ENCODE assay signal across 34 cellular contexts in the genomic region with DNA sequence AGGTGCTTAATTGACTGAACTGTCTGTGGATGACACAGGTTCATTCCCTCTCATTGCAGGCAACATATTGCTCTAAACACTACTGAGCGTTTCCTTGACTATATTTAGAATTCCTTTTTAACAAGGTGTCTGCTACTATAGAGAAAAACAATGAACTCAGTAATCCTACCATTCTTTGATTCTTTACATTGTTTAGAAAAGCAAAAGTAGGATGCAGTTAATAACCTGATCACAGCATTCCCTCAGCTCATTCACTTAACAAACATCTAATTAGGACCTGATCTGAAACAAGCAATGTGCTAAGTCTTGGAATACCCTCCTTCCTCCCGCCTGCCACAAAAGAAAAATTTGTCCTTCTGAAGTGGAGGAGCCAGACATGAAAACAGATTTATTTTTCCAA.
DNase-seq lines count a peak whose midpoint lies in the region; ATAC-seq and TF ChIP-seq lines count a peak whose summit lies in the region.
"Had no signal": no experiment of that assay in that cellular context is flagged by ENCODE, and none has a peak within 500 bp of the region (broad histone marks: within the 10 kb centered on the region; RNA-seq: fewer than 3 reads in every experiment).

No MANE protein-coding gene starts in this region.

- no peak overlapping the region for H3K9ac ChIP-seq in endodermal cell (ENCODE audit: extremely low read depth, low read length, poor library complexity, severe bottlenecking)
- no peak overlapping the region for H3K9ac ChIP-seq in neural progenitor cell
- H3K9ac ChIP-seq in neuronal stem cell (ENCODE audit: low read depth, low read length, poor library complexity), result no peak overlapping the region
- H3K9ac ChIP-seq: BLaER1; BLaER1 treated with 17β-estradiol and CSF1 and Interleukin-3, amounts not matched to agents 10 nM and 100 nM had no signal

- H3K79me2 ChIP-seq in neural progenitor cell (ENCODE audit: low read depth), result no peaks in the 10 kb centered on the region

- H2AK5ac ChIP-seq in neuronal stem cell (ENCODE audit: low read depth, low read length), result no peak overlapping the region

- H2BK5ac ChIP-seq in neuronal stem cell (ENCODE audit: low read length), result no peak overlapping the region

- peaks cover 5% of the 10 kb centered on the region for H3K4me1 ChIP-seq in endodermal cell (ENCODE audit: control insufficient read depth, insufficient read depth, low read length)
- peaks cover 19% of the 10 kb centered on the region for H3K4me1 ChIP-seq in neural progenitor cell
- H3K4me1 ChIP-seq in neuronal stem cell (ENCODE audit: control insufficient read depth in 2 of 2, insufficient read depth in 1 of 2, low read depth in 1 of 2, low read length in 2 of 2), result no peaks in the 10 kb centered on the region
- H3K4me1 ChIP-seq: A549; BE2C; BLaER1; BLaER1 treated with 17β-estradiol and CSF1 and Interleukin-3, amounts not matched to agents 10 nM and 100 nM; Caco-2 had no signal

- H3K27me3 ChIP-seq in endodermal cell (ENCODE audit: control insufficient read depth, insufficient read depth, low read length, poor library complexity, severe bottlenecking) (no peaks in the 10 kb centered on the region), neural progenitor cell (no peaks in the 10 kb centered on the region), neuronal stem cell (ENCODE audit: control insufficient read depth in 3 of 3, insufficient read depth in 3 of 3, low read depth in 1 of 3, low read length in 3 of 3) (no peaks in the 10 kb centered on the region)
- H3K27me3 ChIP-seq: BE2C; BLaER1; BLaER1 treated with 17β-estradiol and CSF1 and Interleukin-3, amounts not matched to agents 10 nM and 100 nM had no signal

- 100% methylated on average over 2 of the region's 2 CpGs; no CpG with 5 or more reads in 1 of the 2 experiments for WGBS in endodermal cell (ENCODE audit: insufficient coverage in 1 of 2, insufficient read length in 1 of 2), 2 experiments
- WGBS in neuronal stem cell (ENCODE audit: extremely low coverage in 2 of 2, insufficient read length in 2 of 2, insufficient replicate concordance in 1 of 2), 2 donors, result no CpG with 5 or more reads among the region's 2 CpGs
- 47 to 53% methylated on average over 2 of the region's 2 CpGs for WGBS in lower leg skin, 2 donors

- TF ChIP-seq POLR2A in lower leg skin (IDR thresholded peaks at IDR 0.05), result no peak

- no peak overlapping the region for H3K4me3 Mint-ChIP-seq in endodermal cell
- H3K4me3 Mint-ChIP-seq in neural progenitor cell, result no peak overlapping the region
- H3K4me3 Mint-ChIP-seq: B cell; CD14-positive monocyte; CD4-positive, alpha-beta memory T cell; CD4-positive, alpha-beta T cell; CD8-positive, alpha-beta memory T cell; CD8-positive, alpha-beta T cell had no signal

- no peaks in the 10 kb centered on the region for H3K9me3 Mint-ChIP-seq in endodermal cell
- no peaks in the 10 kb centered on the region for H3K9me3 Mint-ChIP-seq in neural progenitor cell

- H3K4ac ChIP-seq in neuronal stem cell (ENCODE audit: low read length), result no peak overlapping the region

- no peak overlapping the region for H2BK12ac ChIP-seq in neuronal stem cell (ENCODE audit: low read length)

- H3F3A ChIP-seq in neural progenitor cell (ENCODE audit: low read depth), result no peaks in the 10 kb centered on the region

- H3K4me1 Mint-ChIP-seq in endodermal cell, result peaks cover 17% of the 10 kb centered on the region
- H3K4me1 Mint-ChIP-seq in neural progenitor cell, result peaks cover 9% of the 10 kb centered on the region
- H3K4me1 Mint-ChIP-seq: B cell; CD14-positive monocyte; CD4-positive, alpha-beta memory T cell; CD4-positive, CD25-positive, alpha-beta regulatory T cell; CD8-positive, alpha-beta memory T cell had no signal

- no peaks in the 10 kb centered on the region for H3K9me3 ChIP-seq in endodermal cell (ENCODE audit: control insufficient read depth, low read length)
- H3K9me3 ChIP-seq in neural progenitor cell (ENCODE audit: low read depth), result no peaks in the 10 kb centered on the region
- H3K9me3 ChIP-seq in neuronal stem cell (replicated peaks in 1 of 2; ENCODE audit: control insufficient read depth in 2 of 2, insufficient read depth in 1 of 2, low read depth in 1 of 2, low read length in 2 of 2), result no peaks in the 10 kb centered on the region
- H3K9me3 ChIP-seq: A549; BE2C; BLaER1; BLaER1 treated with 17β-estradiol and CSF1 and Interleukin-3, amounts not matched to agents 10 nM and 100 nM had no signal

- no peak overlapping the region for H2BK15ac ChIP-seq in neuronal stem cell (ENCODE audit: low read length)

- DNase-seq in NCI-H69 (lab: John Stamatoyannopoulos, UW) (peak; percentile 58), endodermal cell (no peak), neural progenitor cell (ENCODE audit: low spot score) (peak; percentile 54), neuronal stem cell (ENCODE audit: low spot score) (peak; percentile 37), DMS79 treated with DMSO at 0.1 percent for 48 hours (lab: John Stamatoyannopoulos, UW) (no peak), GM10266 (ENCODE audit: extremely low spot score) (no peak), lower leg skin (ENCODE audit: low spot score in 2 of 2) (no peak)
- DNase-seq: 8988T; ACHN; AML-193; BE2C; C1 segment of cervical spinal cord; Caco-2; Calu3; CD4-positive, alpha-beta memory T cell; CD4-positive, alpha-beta T cell; CD4-positive, CD25-positive, alpha-beta regulatory T cell; CD8-positive, alpha-beta memory T cell; CD8-positive, alpha-beta T cell; COR-L47; DMS 273 treated with DMSO at 0.1 percent for 48 hours; DMS153; DMS53; DMS79; DND-41; EL had no signal

- H3K36me3 ChIP-seq in endodermal cell (ENCODE audit: control insufficient read depth, insufficient read depth, low read length), result no peaks in the 10 kb centered on the region
- H3K36me3 ChIP-seq in neural progenitor cell, result no peaks in the 10 kb centered on the region
- H3K36me3 ChIP-seq in neuronal stem cell (replicated peaks in 1 of 2; ENCODE audit: control insufficient read depth in 2 of 2, insufficient read depth in 2 of 2, low read length in 2 of 2), result no peaks in the 10 kb centered on the region
- H3K36me3 ChIP-seq: BE2C; BLaER1; BLaER1 treated with 17β-estradiol and CSF1 and Interleukin-3, amounts not matched to agents 10 nM and 100 nM had no signal

- H3K23ac ChIP-seq in neuronal stem cell (ENCODE audit: low read depth, low read length, poor library complexity), result no peak overlapping the region

- no peak overlapping the region for H4K8ac ChIP-seq in neuronal stem cell (ENCODE audit: low read depth, low read length)

- no peaks in the 10 kb centered on the region for H3K79me1 ChIP-seq in neuronal stem cell (ENCODE audit: low read depth, low read length)

- no peak overlapping the region for H4K91ac ChIP-seq in neuronal stem cell (ENCODE audit: low read depth, low read length, poor library complexity)

- H2AFZ ChIP-seq in neural progenitor cell (replicated peaks) (no peak overlapping the region), neuronal stem cell (ENCODE audit: low read length) (no peak overlapping the region)

- TF ChIP-seq CTCF in endodermal cell (conservative IDR thresholded peaks at IDR 0.05) (no peak), neural progenitor cell (IDR thresholded peaks at IDR 0.05) (no peak), GM10266 (IDR thresholded peaks at IDR 0.05; ENCODE audit: control insufficient read depth, insufficient read depth, low read depth, missing control alignments) (no peak), lower leg skin (IDR thresholded peaks at IDR 0.05) (no peak)

- H3K27me3 Mint-ChIP-seq in endodermal cell (ENCODE audit: insufficient read depth), result no peaks in the 10 kb centered on the region
- no peaks in the 10 kb centered on the region for H3K27me3 Mint-ChIP-seq in neural progenitor cell (ENCODE audit: insufficient read depth, low read depth)
- H3K27me3 Mint-ChIP-seq: B cell; CD4-positive, alpha-beta memory T cell; CD4-positive, alpha-beta T cell; CD4-positive, CD25-positive, alpha-beta regulatory T cell; CD8-positive, alpha-beta memory T cell had no signal

- H3K36me3 Mint-ChIP-seq in endodermal cell (ENCODE audit: low read depth) (no peaks in the 10 kb centered on the region), neural progenitor cell (no peaks in the 10 kb centered on the region)
- H3K36me3 Mint-ChIP-seq: CD14-positive monocyte; CD4-positive, alpha-beta memory T cell; CD4-positive, CD25-positive, alpha-beta regulatory T cell; CD8-positive, alpha-beta memory T cell; CD8-positive, alpha-beta T cell had no signal

- H3K4me3 ChIP-seq in endodermal cell (ENCODE audit: low read length) (peak overlapping the region; percentile 17), neural progenitor cell (peak overlapping the region; percentile 14), neuronal stem cell (ENCODE audit: low read length in 2 of 2) (no peak overlapping the region), lower leg skin (ENCODE audit: low read depth, poor library complexity, severe bottlenecking) (no peak overlapping the region)
- H3K4me3 ChIP-seq: A549; BLaER1; BLaER1 treated with 17β-estradiol and CSF1 and Interleukin-3, amounts not matched to agents 10 nM and 100 nM had no signal

- intact Hi-C loops in lower leg skin (cut with DNase I; ENCODE audit: low total_unique reads), result no loop called here

- no peak for ATAC-seq in GM19035 (IDR thresholded peaks at IDR 0.05; ENCODE audit: unreplicated experiment)
- ATAC-seq: A549; CD8-positive, alpha-beta T cell had no signal

- H3K27ac Mint-ChIP-seq in endodermal cell, result no peak overlapping the region
- H3K27ac Mint-ChIP-seq in neural progenitor cell, result no peak overlapping the region
- H3K27ac Mint-ChIP-seq: B cell; CD14-positive monocyte; CD4-positive, alpha-beta memory T cell; CD4-positive, alpha-beta T cell; CD4-positive, CD25-positive, alpha-beta regulatory T cell; CD8-positive, alpha-beta memory T cell; CD8-positive, alpha-beta T cell had no signal

- no peak overlapping the region for H3K14ac ChIP-seq in neuronal stem cell (ENCODE audit: low read length)

- peak overlapping the region; percentile 56 for H3K4me2 ChIP-seq in neural progenitor cell
- H3K4me2 ChIP-seq in neuronal stem cell (ENCODE audit: insufficient read depth, low read length, poor library complexity, severe bottlenecking), result no peak overlapping the region
- H3K4me2 ChIP-seq: A549; BLaER1; BLaER1 treated with 17β-estradiol and CSF1 and Interleukin-3, amounts not matched to agents 10 nM and 100 nM had no signal

- H3K27ac ChIP-seq in endodermal cell (ENCODE audit: low read depth, low read length) (no peak overlapping the region), neural progenitor cell (no peak overlapping the region), neuronal stem cell (replicated peaks; ENCODE audit: low read length) (no peak overlapping the region)
- H3K27ac ChIP-seq: 22Rv1; A549; BLaER1; BLaER1 treated with 17β-estradiol and CSF1 and Interleukin-3, amounts not matched to agents 10 nM and 100 nM; C4-2B had no signal

- no peak overlapping the region for H3K18ac ChIP-seq in neuronal stem cell (ENCODE audit: low read length)

- no peaks in the 10 kb centered on the region for H4K20me1 ChIP-seq in neural progenitor cell (ENCODE audit: low read depth)
- H4K20me1 ChIP-seq: BLaER1; BLaER1 treated with 17β-estradiol and CSF1 and Interleukin-3, amounts not matched to agents 10 nM and 100 nM had no signal

- no peak overlapping the region for H2BK120ac ChIP-seq in neuronal stem cell (ENCODE audit: low read depth, low read length)

Comparison
In these comparisons a context has a peak if more than half of its experiments do, and no peak if none do; other contexts are left out.
1. DNase-seq: peak in NCI-H69 (single experiment), neural progenitor cell (single experiment) and neuronal stem cell (single experiment); none in endodermal cell (single experiment), DMS79 treated with DMSO at 0.1 percent for 48 hours (single experiment), GM10266 (single experiment) and lower leg skin (0 of 2).
2. H3K4me3 ChIP-seq: peak in endodermal cell (single experiment) and neural progenitor cell (single experiment); none in neuronal stem cell (0 of 2) and lower leg skin (single experiment).